8 cellular contexts compared by ENCODE assay signal in genomic region chr16:21772547-21773206, GRCh38.
DNase-seq lines count a peak whose midpoint lies in the region; ATAC-seq and TF ChIP-seq lines count a peak whose summit lies in the region.
"Not testable (repeated sequence)": the region's sequence is repeated elsewhere in the genome, so short reads cannot be mapped to it uniquely, and the experiment has no call there.

No MANE protein-coding gene starts in this region.

- not testable (repeated sequence) for TF ChIP-seq CTCF in IMR-90 (conservative IDR thresholded peaks at IDR 0.05; ENCODE audit: low read depth, low read length); fibroblast of the aortic adventitia (IDR thresholded peaks at IDR 0.05; ENCODE audit: insufficient read depth, low read length); osteoblast (IDR thresholded peaks at IDR 0.05; ENCODE audit: extremely low read depth, low read depth, low read length); testis (IDR thresholded peaks at IDR 0.05)

- H3K23ac ChIP-seq in IMR-90 (ENCODE audit: low read depth, low read length) = not testable (repeated sequence)

- not testable (repeated sequence) for H2AFZ ChIP-seq in IMR-90 (replicated peaks; ENCODE audit: low read length, poor library complexity)
- peak overlapping the region; percentile 80 for H2AFZ ChIP-seq in osteoblast (ENCODE audit: low read length)

- not testable (repeated sequence) for H3K36me3 Mint-ChIP-seq in dendritic cell treated with granulocyte-macrophage colony-stimulating factor and Interleukin-4, amounts not matched to agents 40 ng/mL and 50 ng/mL, for 4 days (ENCODE audit: low read depth)

- not testable (repeated sequence) for H3K79me2 ChIP-seq in osteoblast (ENCODE audit: insufficient read depth, low read length)

- H3K9me1 ChIP-seq in IMR-90 (ENCODE audit: insufficient read depth, low read length) = not testable (repeated sequence)

- H2BK120ac ChIP-seq in IMR-90 (ENCODE audit: low read depth, low read length) = 0 out of 2 replicates have a peak overlapping the region, but pooled peaks have one; percentile 22

- not testable (repeated sequence) for H3K9me3 Mint-ChIP-seq in dendritic cell treated with granulocyte-macrophage colony-stimulating factor and Interleukin-4, amounts not matched to agents 40 ng/mL and 50 ng/mL, for 4 days

- not testable (repeated sequence) for H2AK9ac ChIP-seq in IMR-90 (replicated peaks; ENCODE audit: low read depth, low read length, poor library complexity)

- WGBS in IMR-90 (ENCODE audit: extremely low coverage in 2 of 2, insufficient read length in 1 of 2), 2 experiments = no CpG with 5 or more reads among the region's 9 CpGs
- WGBS in testis, 2 donors = 71 to 78% methylated on average over 9 of the region's 9 CpGs

- not testable (repeated sequence) for H3K4me1 Mint-ChIP-seq in dendritic cell treated with granulocyte-macrophage colony-stimulating factor and Interleukin-4, amounts not matched to agents 40 ng/mL and 50 ng/mL, for 4 days (ENCODE audit: low read depth)

- intact Hi-C loops in IMR-90 (cut with micrococcal nuclease); dendritic cell treated with granulocyte-macrophage colony-stimulating factor and Interleukin-4, amounts not matched to agents 40 ng/mL and 50 ng/mL, for 4 days (cut with micrococcal nuclease); left ventricle myocardium superior (cut with micrococcal nuclease); testis (cut with DNase I; ENCODE audit: low total_unique reads): not testable (repeated sequence)

- dilution Hi-C loops in IMR-90 (cut with HindIII; ENCODE audit: low sequenced_read_pairs, unreplicated experiment) = not testable (repeated sequence)

- CTCF ChIA-PET in IMR-90 (lab: Yijun Ruan, JAX) = not testable (repeated sequence)

- H4K5ac ChIP-seq in IMR-90 (ENCODE audit: low read depth, low read length) = not testable (repeated sequence)

- POLR2A ChIA-PET in IMR-90 (lab: Charles Lee; ENCODE audit: unreplicated experiment) = interaction anchor here (0.6 kb wide), 1 partner anchor 180 kb away, joined by 6 read pairs; no protein-coding TSS in a partner anchor

- H3K27me3 ChIP-seq in IMR-90 (ENCODE audit: control insufficient read depth, insufficient read depth, low read length); osteoblast (ENCODE audit: insufficient read depth, low read length); testis: not testable (repeated sequence)

- not testable (repeated sequence) for H3K14ac ChIP-seq in IMR-90 (replicated peaks; ENCODE audit: low read depth, low read length)

- H3K4ac ChIP-seq in IMR-90 (ENCODE audit: low read depth, low read length) = not testable (repeated sequence)

- not testable (repeated sequence) for H3K79me1 ChIP-seq in IMR-90 (ENCODE audit: low read depth in 1 of 2, low read length in 2 of 2)

- BruUV-seq in IMR-90 (replicated peaks; lab: Mats Ljungman, UMichigan) = not testable (repeated sequence)

- not testable (repeated sequence) for H3K9me3 ChIP-seq in IMR-90 (ENCODE audit: control insufficient read depth, insufficient read depth, low read length); osteoblast (ENCODE audit: low read depth, low read length); testis

- H3K4me3 ChIP-seq in IMR-90 (ENCODE audit: insufficient read depth, low read depth, low read length); fibroblast of the aortic adventitia (ENCODE audit: low read depth, low read length); osteoblast (ENCODE audit: insufficient read depth, low read length); testis: not testable (repeated sequence)

- H3K18ac ChIP-seq in IMR-90 (ENCODE audit: low read depth, low read length) = not testable (repeated sequence)

- H3K9ac ChIP-seq in IMR-90 (ENCODE audit: low read depth, low read length) = not testable (repeated sequence)

- not testable (repeated sequence) for H3K4me1 ChIP-seq in IMR-90 (ENCODE audit: control insufficient read depth, insufficient read depth, low read length); osteoblast (ENCODE audit: insufficient read depth, low read length); testis

- H3K36me3 ChIP-seq in IMR-90 (ENCODE audit: control insufficient read depth, insufficient read depth, low read length); osteoblast (ENCODE audit: insufficient read depth, low read length); testis (ENCODE audit: low read depth, missing control alignments): not testable (repeated sequence)

- TF ChIP-seq RAD21 in IMR-90 (IDR thresholded peaks at IDR 0.05; ENCODE audit: low read length) = not testable (repeated sequence)

- H3K56ac ChIP-seq in IMR-90 (ENCODE audit: extremely low read depth, insufficient read depth, low read length) = not testable (repeated sequence)

- H4K20me1 ChIP-seq in IMR-90 (ENCODE audit: insufficient read depth, low read length); osteoblast (ENCODE audit: insufficient read depth, low read length): not testable (repeated sequence)

- not testable (repeated sequence) for H3K4me3 Mint-ChIP-seq in dendritic cell treated with granulocyte-macrophage colony-stimulating factor and Interleukin-4, amounts not matched to agents 40 ng/mL and 50 ng/mL, for 4 days

- not testable (repeated sequence) for H2AK5ac ChIP-seq in IMR-90 (ENCODE audit: low read depth, low read length)

- in situ Hi-C loops in IMR-90 (cut with MboI; ENCODE audit: low sequenced_read_pairs) = not testable (repeated sequence)

- ATAC-seq in IMR-90 (ENCODE audit: low read depth) = not testable (repeated sequence)
- peak; percentile 92 for ATAC-seq in left ventricle myocardium superior

- peak; percentile 1 for DNase-seq in Ammon's horn (ENCODE audit: low spot score)
- DNase-seq in IMR-90; osteoblast (ENCODE audit: insufficient read length, low spot score, missing footprints): not testable (repeated sequence)
- DNase-seq in NCI-H82 treated with DMSO at 0.1 percent for 48 hours (lab: John Stamatoyannopoulos, UW; ENCODE audit: unreplicated experiment) = peak; percentile 74
- peak; percentile 78 for DNase-seq in fibroblast of the aortic adventitia (ENCODE audit: low read depth)
- DNase-seq in left ventricle myocardium superior = peak; percentile 62
- DNase-seq in testis = peak; percentile 34

- peak overlapping the region; percentile 14; the same call in 1 of the 2 replicates for H2BK20ac ChIP-seq in IMR-90 (ENCODE audit: low read depth, low read length)

- peak overlapping the region; percentile 59 for H3K27ac Mint-ChIP-seq in dendritic cell treated with granulocyte-macrophage colony-stimulating factor and Interleukin-4, amounts not matched to agents 40 ng/mL and 50 ng/mL, for 4 days

- H3K27me3 Mint-ChIP-seq in dendritic cell treated with granulocyte-macrophage colony-stimulating factor and Interleukin-4, amounts not matched to agents 40 ng/mL and 50 ng/mL, for 4 days = not testable (repeated sequence)

- not testable (repeated sequence) for H2BK5ac ChIP-seq in IMR-90 (ENCODE audit: low read depth, low read length, poor library complexity, severe bottlenecking)

- not testable (repeated sequence) for H3K27ac ChIP-seq in IMR-90 (ENCODE audit: insufficient read depth, low read length); osteoblast (ENCODE audit: low read depth, low read length)
- H3K27ac ChIP-seq in testis = peak overlapping the region in 1 of 2 donors; percentile 23

- H2BK15ac ChIP-seq in IMR-90 (ENCODE audit: low read depth, low read length) = not testable (repeated sequence)

- not testable (repeated sequence) for H3K4me2 ChIP-seq in IMR-90 (ENCODE audit: low read depth, low read length)
- peak overlapping the region; percentile 57 for H3K4me2 ChIP-seq in osteoblast (ENCODE audit: insufficient read depth, low read length)

- not testable (repeated sequence) for TF ChIP-seq POLR2A in IMR-90 (IDR thresholded peaks at IDR 0.05; ENCODE audit: low read depth, low read length); testis (IDR thresholded peaks at IDR 0.05)

- H4K91ac ChIP-seq in IMR-90 (ENCODE audit: insufficient read depth, low read depth, low read length) = not testable (repeated sequence)

- H4K8ac ChIP-seq in IMR-90 (ENCODE audit: low read depth in 2 of 2, low read length in 2 of 2) = peak overlapping the region in 1 of 2 experiments; percentile 4; a peak in 1 of 4 replicates
